ENCODE assay signal across 27 cellular contexts in genomic region chr12:83642205-83642604, GRCh38.
DNase-seq lines count a peak whose midpoint lies in the region; ATAC-seq, FAIRE-seq and TF ChIP-seq lines count a peak whose summit lies in the region.
"Had no signal": no experiment of that assay in that cellular context is flagged by ENCODE, and none has a peak within 500 bp of the region (broad histone marks: within the 10 kb centered on the region; RNA-seq: fewer than 3 reads in every experiment).

No MANE protein-coding gene starts in this region.

- POLR2A ChIA-PET in H1 (lab: Charles Lee; ENCODE audit: partially characterized antibody): no interaction called here

- H3K23ac ChIP-seq in H1 (ENCODE audit: insufficient read length) (no peak overlapping the region), neuronal stem cell (ENCODE audit: low read depth, low read length, poor library complexity) (peak overlapping the region; percentile 46)

- H3K9me3 ChIP-seq in H1 (ENCODE audit: insufficient read depth in 2 of 2, low read depth in 1 of 2, low read length in 1 of 2) (no peaks in the 10 kb centered on the region), neuronal stem cell (replicated peaks in 1 of 2; ENCODE audit: control insufficient read depth in 2 of 2, insufficient read depth in 1 of 2, low read depth in 1 of 2, low read length in 2 of 2) (peaks cover 0 to 1% of the 10 kb centered on the region in 2 donors), upper lobe of right lung (no peaks in the 10 kb centered on the region), adrenal gland (replicated peaks in 1 of 3) (no peaks in the 10 kb centered on the region)
- H3K9me3 ChIP-seq: BE2C, BLaER1 had no signal

- H4K91ac ChIP-seq in H1 (replicated peaks; ENCODE audit: insufficient read length, low read length) (peak overlapping the region; percentile 65), neuronal stem cell (ENCODE audit: low read depth, low read length, poor library complexity) (peak overlapping the region; percentile 80)

- no peak overlapping the region for H3K4ac ChIP-seq in H1 (replicated peaks; ENCODE audit: insufficient read length, low read depth, low read length)
- no peak overlapping the region for H3K4ac ChIP-seq in neuronal stem cell (ENCODE audit: low read length)

- no peaks in the 10 kb centered on the region for H3K79me2 ChIP-seq in H1 (ENCODE audit: control insufficient read depth in 1 of 2, insufficient read depth in 2 of 2, low read length in 2 of 2)

- H2BK15ac ChIP-seq in H1 (ENCODE audit: low read length) (no peak overlapping the region), neuronal stem cell (ENCODE audit: low read length) (no peak overlapping the region)

- peak overlapping the region in 1 of 4 experiments; percentile 28; a peak in 1 of 7 replicates for H3K9ac ChIP-seq in H1 (replicated peaks in 1 of 4; ENCODE audit: extremely low read depth in 1 of 4, low read depth in 3 of 4, low read length in 3 of 4)
- H3K9ac ChIP-seq in neuronal stem cell (ENCODE audit: low read depth, low read length, poor library complexity): no peak overlapping the region
- H3K9ac ChIP-seq: BLaER1 had no signal

- TF ChIP-seq RAD21 in H1 (IDR thresholded peaks at IDR 0.05 in 1 of 2, conservative IDR thresholded peaks at IDR 0.05 in 1 of 2; ENCODE audit: low read depth in 2 of 2, low read length in 2 of 2): no peak

- FAIRE-seq in H1 (lab: Jason Lieb, UNC) (no peak), RCC 7860 (lab: Jason Lieb, UNC) (no peak)
- FAIRE-seq: A204.1, GM12878, GM12892, GM18507 had no signal

- H3K56ac ChIP-seq in H1 (replicated peaks; ENCODE audit: insufficient read length, low read depth, low read length): no peak overlapping the region

- no peak overlapping the region for H2BK20ac ChIP-seq in H1 (ENCODE audit: low read length)

- H4K5ac ChIP-seq in H1 (ENCODE audit: insufficient read length, low read depth, low read length): no peak overlapping the region

- TF ChIP-seq POLR2A in H1 (IDR thresholded peaks at IDR 0.05; ENCODE audit: control extremely low read depth in 1 of 2, low read depth in 2 of 2, low read length in 2 of 2) (no peak), adrenal gland (IDR thresholded peaks at IDR 0.05) (no peak)

- no peak overlapping the region for H4K8ac ChIP-seq in H1 (ENCODE audit: extremely low read depth, insufficient read depth, low read length)
- no peak overlapping the region for H4K8ac ChIP-seq in neuronal stem cell (ENCODE audit: low read depth, low read length)

- H3K27me3 ChIP-seq in H1 (replicated peaks in 1 of 4; ENCODE audit: control insufficient read depth in 3 of 4, extremely low read depth in 1 of 4, insufficient read depth in 3 of 4, low read length in 3 of 4): no peaks in the 10 kb centered on the region
- no peaks in the 10 kb centered on the region for H3K27me3 ChIP-seq in neuronal stem cell (ENCODE audit: control insufficient read depth in 3 of 3, insufficient read depth in 3 of 3, low read depth in 1 of 3, low read length in 3 of 3)
- H3K27me3 ChIP-seq in upper lobe of right lung: no peaks in the 10 kb centered on the region
- H3K27me3 ChIP-seq in adrenal gland: no peaks in the 10 kb centered on the region
- H3K27me3 ChIP-seq: BE2C, BLaER1 had no signal

- H3K27ac ChIP-seq in H1 (ENCODE audit: low read depth, low read length): no peak overlapping the region
- H3K27ac ChIP-seq in neuronal stem cell (replicated peaks; ENCODE audit: low read length): no peak overlapping the region
- no peak overlapping the region for H3K27ac ChIP-seq in upper lobe of right lung
- no peak overlapping the region for H3K27ac ChIP-seq in adrenal gland
- H3K27ac ChIP-seq: BLaER1 had no signal

- H4K20me1 ChIP-seq in H1 (replicated peaks in 1 of 2; ENCODE audit: control insufficient read depth in 1 of 2, insufficient read depth in 2 of 2, low read length in 2 of 2): no peaks in the 10 kb centered on the region
- H4K20me1 ChIP-seq: BLaER1 had no signal

- peak; percentile 13 for ATAC-seq in upper lobe of right lung
- ATAC-seq: GM12878 had no signal

- H3K4me2 ChIP-seq in H1 (ENCODE audit: insufficient read depth in 1 of 2, low read depth in 2 of 2, low read length in 2 of 2): no peak overlapping the region
- no peak overlapping the region for H3K4me2 ChIP-seq in neuronal stem cell (ENCODE audit: insufficient read depth, low read length, poor library complexity, severe bottlenecking)
- H3K4me2 ChIP-seq: BLaER1 had no signal

- no peaks in the 10 kb centered on the region for H3K23me2 ChIP-seq in H1 (ENCODE audit: low read depth, low read length)

- H2BK12ac ChIP-seq in H1 (ENCODE audit: low read depth, low read length): no peak overlapping the region
- peak overlapping the region; percentile 43 for H2BK12ac ChIP-seq in neuronal stem cell (ENCODE audit: low read length)

- H3K14ac ChIP-seq in H1 (ENCODE audit: insufficient read length) (no peak overlapping the region), neuronal stem cell (ENCODE audit: low read length) (peak overlapping the region; percentile 60)

- H3K18ac ChIP-seq in H1 (ENCODE audit: extremely low read depth, low read length) (no peak overlapping the region), neuronal stem cell (ENCODE audit: low read length) (no peak overlapping the region)

- no peak overlapping the region for H2AK5ac ChIP-seq in H1 (ENCODE audit: low read depth, low read length)
- no peak overlapping the region for H2AK5ac ChIP-seq in neuronal stem cell (ENCODE audit: low read depth, low read length)

- 91% methylated on average over 3 of the region's 3 CpGs; no CpG with 5 or more reads in 1 of the 2 experiments for WGBS in H1 (ENCODE audit: extremely low coverage in 1 of 2, insufficient coverage in 1 of 2, insufficient read length in 1 of 2, insufficient replicate concordance in 2 of 2, low coverage in 1 of 2, low lambda C conversion rate in 2 of 2, missing lambda C conversion rate in 1 of 2), 2 experiments
- WGBS in neuronal stem cell (ENCODE audit: extremely low coverage in 2 of 2, insufficient read length in 2 of 2, insufficient replicate concordance in 1 of 2), 2 donors: no CpG with 5 or more reads among the region's 3 CpGs
- WGBS in adrenal gland, 4 donors: 62 to 93% (median 69%) methylated on average over 2 to 3 of the region's 3 CpGs

- TF ChIP-seq CTCF in H1 (IDR thresholded peaks at IDR 0.05; ENCODE audit: control extremely low read depth in 1 of 3, insufficient read depth in 1 of 3, low read depth in 1 of 3, low read length in 3 of 3) (no peak), upper lobe of right lung (IDR thresholded peaks at IDR 0.05) (no peak), adrenal gland (IDR thresholded peaks at IDR 0.05) (no peak)

- no peak overlapping the region for H2AFZ ChIP-seq in H1 (ENCODE audit: low read length)
- H2AFZ ChIP-seq in neuronal stem cell (ENCODE audit: low read length): no peak overlapping the region

- peaks cover 0 to 4% (median 0%) of the 10 kb centered on the region in 4 experiments; a peak in 1 of 7 replicates for H3K4me1 ChIP-seq in H1 (replicated peaks in 1 of 4; ENCODE audit: control insufficient read depth in 3 of 4, insufficient read depth in 4 of 4, low read length in 3 of 4)
- H3K4me1 ChIP-seq in neuronal stem cell (ENCODE audit: control insufficient read depth in 2 of 2, insufficient read depth in 1 of 2, low read depth in 1 of 2, low read length in 2 of 2): peaks cover 0 to 3% of the 10 kb centered on the region in 2 donors
- H3K4me1 ChIP-seq in upper lobe of right lung: no peaks in the 10 kb centered on the region
- H3K4me1 ChIP-seq in adrenal gland (replicated peaks in 1 of 2): no peaks in the 10 kb centered on the region
- H3K4me1 ChIP-seq: BE2C, BLaER1 had no signal

- no peak for DNase-seq in H1 (ENCODE audit: low read depth in 1 of 2, low spot score in 2 of 2)
- DNase-seq in neuronal stem cell (ENCODE audit: low spot score): no peak
- DNase-seq in posterior vena cava (ENCODE audit: low spot score): peak; percentile 66
- DNase-seq in upper lobe of right lung: no peak
- no peak for DNase-seq in RCC 7860 (ENCODE audit: low spot score)
- DNase-seq in NCI-H2227 treated with DMSO at 0.1 percent for 48 hours (lab: John Stamatoyannopoulos, UW): no peak
- no peak for DNase-seq in UCSD-AML1 (lab: John Stamatoyannopoulos, UW; ENCODE audit: unreplicated experiment)
- no peak for DNase-seq in adrenal gland
- DNase-seq: 8988T; ACHN; BE2C; C1 segment of cervical spinal cord; CD4-positive, CD25-positive, alpha-beta regulatory T cell; CD8-positive, alpha-beta memory T cell; COR-L47; DMS 273 treated with DMSO at 0.1 percent for 48 hours; DMS153; DMS53; DMS79; DND-41; EL; GDM1 had no signal

- intact Hi-C loops in posterior vena cava (cut with DNase I) (no loop called here), upper lobe of right lung (cut with DNase I) (no loop called here), adrenal gland (cut with DNase I) (no loop called here)

- TF ChIP-seq EP300 in H1 (IDR thresholded peaks at IDR 0.05; ENCODE audit: borderline replicate concordance in 1 of 2, low read depth in 2 of 2, low read length in 2 of 2): no peak

- H2BK5ac ChIP-seq in H1 (ENCODE audit: low read depth, low read length) (0 out of 2 replicates have a peak overlapping the region, but pooled peaks have one; percentile 48), neuronal stem cell (ENCODE audit: low read length) (no peak overlapping the region)

- H3K79me1 ChIP-seq in H1 (ENCODE audit: low read depth, low read length) (no peaks in the 10 kb centered on the region), neuronal stem cell (ENCODE audit: low read depth, low read length) (no peaks in the 10 kb centered on the region)

- no peak overlapping the region for H3K4me3 ChIP-seq in H1 (ENCODE audit: extremely low read depth in 1 of 4, insufficient read depth in 2 of 4, low read depth in 3 of 4, low read length in 4 of 4)
- peak overlapping the region in 1 of 2 donors; percentile 8 for H3K4me3 ChIP-seq in neuronal stem cell (ENCODE audit: low read length in 2 of 2)
- no peak overlapping the region for H3K4me3 ChIP-seq in upper lobe of right lung
- no peak overlapping the region for H3K4me3 ChIP-seq in adrenal gland
- H3K4me3 ChIP-seq: BLaER1, GM12878 had no signal

- H3K36me3 ChIP-seq in H1 (ENCODE audit: control insufficient read depth in 2 of 4, insufficient read depth in 4 of 4, low read length in 3 of 4): no peaks in the 10 kb centered on the region
- H3K36me3 ChIP-seq in neuronal stem cell (replicated peaks in 1 of 2; ENCODE audit: control insufficient read depth in 2 of 2, insufficient read depth in 2 of 2, low read length in 2 of 2): no peaks in the 10 kb centered on the region
- no peaks in the 10 kb centered on the region for H3K36me3 ChIP-seq in upper lobe of right lung
- no peaks in the 10 kb centered on the region for H3K36me3 ChIP-seq in adrenal gland (replicated peaks in 1 of 2)
- H3K36me3 ChIP-seq: BE2C, BLaER1 had no signal

- H2BK120ac ChIP-seq in H1 (replicated peaks; ENCODE audit: low read depth, low read length) (no peak overlapping the region), neuronal stem cell (ENCODE audit: low read depth, low read length) (no peak overlapping the region)

- CTCF ChIA-PET in H1 (lab: Charles Lee; ENCODE audit: partially characterized antibody): interaction anchor here (0.5 kb wide), 1 partner anchor 1358 kb away, joined by 4 read pairs; no protein-coding TSS in a partner anchor

TF ChIP-seq in H1, 55 proteins besides CTCF, POLR2A, EP300 and RAD21 (continues in another document):
- no peak for TF ChIP-seq FOSL1 (IDR thresholded peaks at IDR 0.05; ENCODE audit: insufficient read depth, low read depth, low read length)
- TF ChIP-seq MAFK (IDR thresholded peaks at IDR 0.05; ENCODE audit: low read depth, low read length): no peak
- no peak for TF ChIP-seq JUND (IDR thresholded peaks at IDR 0.05; ENCODE audit: low read length)
